1 cellular context compared by ENCODE assay signal in the genomic region with DNA sequence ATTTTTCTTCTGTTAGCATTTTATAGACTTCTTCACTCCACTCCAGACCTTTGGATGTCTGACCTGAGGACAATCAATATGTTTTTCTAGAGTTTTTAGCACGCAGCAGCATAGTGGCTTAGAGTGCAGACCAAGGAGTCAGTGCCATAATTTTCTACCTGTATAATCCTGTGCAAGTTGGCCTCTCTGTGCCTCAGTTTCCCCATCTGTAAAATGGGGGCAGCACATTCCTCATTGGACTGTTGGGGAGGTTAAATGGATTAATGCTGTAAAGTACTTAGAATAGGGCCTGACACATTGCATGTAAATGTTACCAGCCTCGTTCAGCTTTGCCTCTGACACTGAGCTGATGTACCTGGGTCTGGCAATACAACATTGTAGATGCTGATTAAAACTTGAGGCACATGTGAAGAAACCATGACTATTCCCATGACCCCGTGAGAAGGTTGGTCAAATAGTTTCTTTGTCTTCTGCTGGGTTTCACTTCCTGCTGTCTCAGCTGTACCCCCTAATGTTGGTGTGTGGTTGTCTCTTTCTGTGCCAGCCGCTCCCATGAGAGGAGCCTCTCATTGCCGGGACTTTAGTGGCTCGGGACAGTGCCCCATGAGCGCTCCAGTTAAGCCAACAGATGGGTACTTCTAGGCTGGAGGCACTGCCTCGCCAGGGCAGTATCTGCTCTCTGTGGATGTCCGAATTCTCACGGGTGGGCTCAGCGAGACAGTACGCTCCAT.
TF ChIP-seq lines count a peak whose summit lies in the region.

No MANE protein-coding gene starts in this region.

TF ChIP-seq in IMR-90, 13 proteins besides CTCF, POLR2A, EP300 and RAD21 (continued from another document):
- no peak for TF ChIP-seq MXI1 (IDR thresholded peaks at IDR 0.05; ENCODE audit: borderline replicate concordance, low read depth, low read length)
- no peak for TF ChIP-seq BHLHE40 (IDR thresholded peaks at IDR 0.05; ENCODE audit: low read depth, low read length)
- TF ChIP-seq NFE2L2 (IDR thresholded peaks at IDR 0.05; ENCODE audit: low read depth, low read length), result no peak
- no peak for TF ChIP-seq RFX5 (IDR thresholded peaks at IDR 0.05; ENCODE audit: low read depth, low read length)
